In genomic region chr17:48576479-48577309, GRCh38 we compare ENCODE assay signal across 9 cellular contexts. TPM values are rescaled to one million over a fixed set of nuclear protein-coding genes. Genes with fewer than 3 reads are reported as not detected.
A peak's percentile ranks its signal among the peaks of the same experiment; 100 is the strongest.
DNase-seq lines count a peak whose midpoint lies in the region; ATAC-seq, FAIRE-seq and TF ChIP-seq lines count a peak whose summit lies in the region.
"Had no signal": no experiment of that assay in that cellular context is flagged by ENCODE, and none has a peak within 500 bp of the region (broad histone marks: within the 10 kb centered on the region; RNA-seq: fewer than 3 reads in every experiment).

No MANE protein-coding gene starts in this region.

- peaks cover 98% of the 10 kb centered on the region for H3K79me2 ChIP-seq in K562 (ENCODE audit: control insufficient read depth, insufficient read depth, low read length)

- CTCF ChIA-PET in K562 (lab: Yijun Ruan, JAX; ENCODE audit: low intra/inter-chr PET ratio) = no interaction called here

- H3K36me3 ChIP-seq in K562 (ENCODE audit: control insufficient read depth, insufficient read depth, low read length) (peaks cover 46% of the 10 kb centered on the region), mucosa of rectum (ENCODE audit: control insufficient read depth in 2 of 2, insufficient read depth in 2 of 2, low read length in 2 of 2) (peaks cover 6 to 7% of the 10 kb centered on the region in 2 donors)

- H3K9me3 ChIP-seq in K562 (replicated peaks; ENCODE audit: control insufficient read depth, insufficient read depth, low read depth, low read length) (no peaks in the 10 kb centered on the region), mucosa of rectum (ENCODE audit: control insufficient read depth in 2 of 2, low read length in 2 of 2) (no peaks in the 10 kb centered on the region)

- no peak; the same call in none of the 2 replicates for TF ChIP-seq POLR2A in K562 (conservative IDR thresholded peaks at IDR 0.05)

- H3K4me1 ChIP-seq in K562 (replicated peaks in 1 of 2; ENCODE audit: control insufficient read depth in 2 of 2, insufficient read depth in 2 of 2, low read length in 2 of 2) (peaks cover 36 to 57% of the 10 kb centered on the region in 2 experiments), mucosa of rectum (ENCODE audit: control insufficient read depth in 2 of 2, insufficient read depth in 2 of 2, low read length in 2 of 2) (peaks cover 34 to 45% of the 10 kb centered on the region in 2 donors)

- peak; percentile 21 for ATAC-seq in K562

- in situ Hi-C loops in K562 (cut with MboI) = no loop called here

- BruUV-seq in K562 (replicated peaks; lab: Mats Ljungman, UMichigan) = no TSS peak

- POLR2A ChIA-PET in K562 (lab: Yijun Ruan, JAX) = interaction anchor here (0.9 to 1.2 kb wide), 4 partner anchors 13 to 163 kb away, joined by 3 read pairs; no protein-coding TSS in a partner anchor

- no peak for TF ChIP-seq EP300 in K562 (IDR thresholded peaks at IDR 0.05; ENCODE audit: low read length)

- peak overlapping the region; percentile 27; the same call in 1 of the 2 replicates for H2AFZ ChIP-seq in K562 (ENCODE audit: low read depth, low read length)

- H3K27me3 ChIP-seq in K562 (ENCODE audit: control insufficient read depth in 2 of 2, insufficient read depth in 2 of 2, low read length in 2 of 2) (no peaks in the 10 kb centered on the region), mucosa of rectum (ENCODE audit: control insufficient read depth in 2 of 2, insufficient read depth in 2 of 2, low read length in 2 of 2) (peaks cover 2 to 4% of the 10 kb centered on the region in 2 donors)

- no peak; a peak in 1 of 4 replicates for TF ChIP-seq RAD21 in K562 (CRISPR knock-in tag; conservative IDR thresholded peaks at IDR 0.05 in 1 of 2, IDR thresholded peaks at IDR 0.05 in 1 of 2)

- no peak for TF ChIP-seq CTCF in K562 (IDR thresholded peaks at IDR 0.05 in 2 of 3, conservative IDR thresholded peaks at IDR 0.05 in 1 of 3; ENCODE audit: insufficient read depth in 2 of 3, low read depth in 1 of 3, low read length in 3 of 3)

- H4K20me1 ChIP-seq in K562 (replicated peaks; ENCODE audit: control insufficient read depth, insufficient read depth, low read length) = no peaks in the 10 kb centered on the region

- peak overlapping the region; percentile 93 for H3K4me2 ChIP-seq in K562 (ENCODE audit: insufficient read depth, low read length)

- H3K27ac ChIP-seq in K562 (ENCODE audit: extremely low read depth, low read depth, low read length) = peak overlapping the region; percentile 95
- peak overlapping the region; percentile 85 to 86 for H3K27ac ChIP-seq in mucosa of rectum (ENCODE audit: low read depth in 2 of 2, low read length in 2 of 2)

- FAIRE-seq in A204.1 (lab: Jason Lieb, UNC) = peak; percentile 72
- peak; percentile 57 for FAIRE-seq in K562 (lab: Jason Lieb, UNC)

- intact Hi-C loops in K562 (cut with micrococcal nuclease) = no loop called here

- DNase-seq in HK-2 (ENCODE audit: unreplicated experiment) (peak; percentile 68), K562 (ENCODE audit: extremely low read depth in 1 of 4, low spot score in 3 of 4) (peak; percentile 63 to 82 (median 74)), NOMO-1 treated with dmso at 0.1 percent for 144 hours (lab: John Stamatoyannopoulos, UW; ENCODE audit: unreplicated experiment) (no peak), nucleus accumbens (lab: John Stamatoyannopoulos, UW) (no peak), cortex of kidney (lab: John Stamatoyannopoulos, UW) (no peak), activated gamma-delta T cell (lab: John Stamatoyannopoulos, UW) (no peak)
- DNase-seq: NCI-H1092 treated with DMSO at 0.1 percent for 48 hours had no signal

- no peaks in the 10 kb centered on the region for H3K9me1 ChIP-seq in K562 (ENCODE audit: control insufficient read depth, insufficient read depth, low read length)

- peak overlapping the region; percentile 71 for H3K4me3 ChIP-seq in K562
- peak overlapping the region; percentile 53 to 60 for H3K4me3 ChIP-seq in mucosa of rectum (ENCODE audit: low read length in 2 of 2)

- H3K9ac ChIP-seq in K562 (ENCODE audit: insufficient read depth in 1 of 2, low read depth in 2 of 2, low read length in 2 of 2) (peak overlapping the region; percentile 95 to 97), mucosa of rectum (ENCODE audit: low read depth in 1 of 2, low read length in 2 of 2) (peak overlapping the region in 1 of 2 donors; percentile 50)

- 2% methylated on average over 28 of the region's 43 CpGs for WGBS in K562 (ENCODE audit: insufficient coverage, low coverage, missing lambda C conversion rate)

RNA-seq across cellular contexts. Expression of gene HOXB4, which starts 1.5 kb away (rescaled TPM):
- 46.4 and 55.0 TPM in 2 replicates for total RNA-seq in K562 (2011; cell fraction: chromatin; rRNA removed; ENCODE audit: low replicate concordance)
- 33.6 and 35.9 TPM in 2 replicates for total RNA-seq in K562 (2011; cell fraction: nucleolus; rRNA removed)
- 34.9 and 40.6 TPM in 2 replicates for total RNA-seq in K562 (2011; cell fraction: nucleoplasm; rRNA removed)
- total RNA-seq in K562 (2014; rRNA removed) (23.9 and 26.4 TPM in 2 replicates), K562 (2014; rRNA removed; fragmentation: Illumina TruSeq; extraction: Trizol) (10.6 and 10.8 TPM in 2 replicates), K562 (2015; rRNA removed; fragmentation: Illumina TruSeq; extraction: Trizol) (14.6 and 14.9 TPM in 2 replicates), K562 (2021) (33.2 and 34.9 TPM in 2 replicates)
- polyA plus RNA-seq in K562 (2011; rRNA removed) (9.2 and 13.0 TPM in 2 replicates), K562 (2014; fragmentation: Illumina TruSeq; extraction: Trizol) (27.5 and 30.2 TPM in 2 replicates), K562 (2014; fragmentation: Nextera tagmentation; extraction: Ambion mirVana) (1 to 10 TPM; 1.6 to 2.6 TPM), K562 (2014; rRNA removed) (22.5 and 27.2 TPM in 2 replicates)
- 10.4 and 12.6 TPM in 2 replicates for polyA plus RNA-seq in K562 (2011; cell fraction: cytosol; rRNA removed)
- 44.4 and 69.1 TPM in 2 replicates for polyA plus RNA-seq in K562 (2011; cell fraction: nucleus; rRNA removed)
- 16.3 and 24.5 TPM in 2 replicates for polyA plus RNA-seq in K562 (2012)
- polyA minus RNA-seq in K562 (2011; rRNA and poly(A)+ RNA removed) = 4.4 and 4.6 TPM in 2 replicates
- 5.2 and 7.6 TPM in 2 replicates for polyA minus RNA-seq in K562 (2011; cell fraction: cytosol; rRNA and poly(A)+ RNA removed)
- 14.8 and 17.5 TPM in 2 replicates for polyA minus RNA-seq in K562 (2011; cell fraction: nucleus; rRNA and poly(A)+ RNA removed)

RNA-seq across cellular contexts. Expression of gene HOXB3, which starts 13.3 kb away (rescaled TPM):
- 75.2 and 108 TPM in 2 replicates for total RNA-seq in K562 (2011; cell fraction: chromatin; rRNA removed; ENCODE audit: low replicate concordance)
- total RNA-seq in K562 (2011; cell fraction: nucleolus; rRNA removed) = 47.0 and 47.2 TPM in 2 replicates
- 90.9 and 153 TPM in 2 replicates for total RNA-seq in K562 (2011; cell fraction: nucleoplasm; rRNA removed)
- total RNA-seq in K562 (2014; rRNA removed) (11.8 and 17.2 TPM in 2 replicates), K562 (2014; rRNA removed; fragmentation: Illumina TruSeq; extraction: Trizol) (20.2 and 21.2 TPM in 2 replicates), K562 (2015; rRNA removed; fragmentation: Illumina TruSeq; extraction: Trizol) (24.7 and 28.1 TPM in 2 replicates), K562 (2021) (22.7 and 28.3 TPM in 2 replicates)
- polyA plus RNA-seq in K562 (2011; rRNA removed) (15.7 and 21.5 TPM in 2 replicates), K562 (2014; fragmentation: Illumina TruSeq; extraction: Trizol) (23.5 and 27.0 TPM in 2 replicates), K562 (2014; fragmentation: Nextera tagmentation; extraction: Ambion mirVana) (1 to 10 TPM; 2.4 to 2.5 TPM), K562 (2014; rRNA removed) (33.0 and 41.3 TPM in 2 replicates)
- 11.5 and 17.9 TPM in 2 replicates for polyA plus RNA-seq in K562 (2011; cell fraction: cytosol; rRNA removed)
- polyA plus RNA-seq in K562 (2011; cell fraction: nucleus; rRNA removed) = 93.6 and 118 TPM in 2 replicates
- polyA plus RNA-seq in K562 (2012) = 19.2 and 37.9 TPM in 2 replicates
- polyA minus RNA-seq in K562 (2011; rRNA and poly(A)+ RNA removed) = 5.3 and 9.5 TPM in 2 replicates
- 3.6 and 5.7 TPM in 2 replicates for polyA minus RNA-seq in K562 (2011; cell fraction: cytosol; rRNA and poly(A)+ RNA removed)
- 29.2 and 37.0 TPM in 2 replicates for polyA minus RNA-seq in K562 (2011; cell fraction: nucleus; rRNA and poly(A)+ RNA removed)

RNA-seq across cellular contexts. Expression of gene HOXB5, which starts 16.9 kb away (rescaled TPM):
- 4.9 and 5.1 TPM in 2 replicates for total RNA-seq in K562 (2011; cell fraction: chromatin; rRNA removed; ENCODE audit: low replicate concordance)
- total RNA-seq in K562 (2011; cell fraction: nucleolus; rRNA removed) = 1.8 and 2.0 TPM in 2 replicates
- 2.4 and 3.7 TPM in 2 replicates for total RNA-seq in K562 (2011; cell fraction: nucleoplasm; rRNA removed)
- total RNA-seq in K562 (2014; rRNA removed) (0.27 and 0.57 TPM in 2 replicates), K562 (2014; rRNA removed; fragmentation: Illumina TruSeq; extraction: Trizol) (0.38 and 0.65 TPM in 2 replicates), K562 (2015; rRNA removed; fragmentation: Illumina TruSeq; extraction: Trizol) (0.75 and 0.80 TPM in 2 replicates), K562 (2021) (2.4 and 2.6 TPM in 2 replicates)
- polyA plus RNA-seq in K562 (2011; rRNA removed) (0.36 and 0.87 TPM in 2 replicates), K562 (2014; fragmentation: Illumina TruSeq; extraction: Trizol) (1.4 and 1.5 TPM in 2 replicates), K562 (2014; fragmentation: Nextera tagmentation; extraction: Ambion mirVana) (under 1 TPM; 0.24 to 0.25 TPM), K562 (2014; rRNA removed) (2.7 and 3.2 TPM in 2 replicates)
- polyA plus RNA-seq in K562 (2011; cell fraction: cytosol; rRNA removed) = 0.36 and 0.52 TPM in 2 replicates
- polyA plus RNA-seq in K562 (2011; cell fraction: nucleus; rRNA removed) = 3.7 TPM in 2 replicates
- polyA plus RNA-seq in K562 (2012) = 2.9 and 6.4 TPM in 2 replicates
- polyA minus RNA-seq in K562 (2011; rRNA and poly(A)+ RNA removed) = 0.11 and 0.15 TPM in 2 replicates
- 0.38 and 0.82 TPM in 2 replicates for polyA minus RNA-seq in K562 (2011; cell fraction: cytosol; rRNA and poly(A)+ RNA removed)
- polyA minus RNA-seq in K562 (2011; cell fraction: nucleus; rRNA and poly(A)+ RNA removed) = 0.54 and 1.1 TPM in 2 replicates

RNA-seq across cellular contexts. Expression of gene HOXB6, which starts 28.1 kb away (rescaled TPM):
- total RNA-seq in K562 (2011; cell fraction: chromatin; rRNA removed; ENCODE audit: low replicate concordance) = 18.7 and 26.2 TPM in 2 replicates
- 10.4 and 11.2 TPM in 2 replicates for total RNA-seq in K562 (2011; cell fraction: nucleolus; rRNA removed)
- total RNA-seq in K562 (2011; cell fraction: nucleoplasm; rRNA removed) = 12.0 and 17.8 TPM in 2 replicates
- total RNA-seq in K562 (2014; rRNA removed) = 6.5 and 9.1 TPM in 2 replicates
- 3.9 and 4.9 TPM in 2 replicates for total RNA-seq in K562 (2014; rRNA removed; fragmentation: Illumina TruSeq; extraction: Trizol)
- 7.3 and 7.5 TPM in 2 replicates for total RNA-seq in K562 (2015; rRNA removed; fragmentation: Illumina TruSeq; extraction: Trizol)
- total RNA-seq in K562 (2021) = 10.6 and 14.2 TPM in 2 replicates
- polyA plus RNA-seq in K562 (2011; rRNA removed) = 2.3 and 3.0 TPM in 2 replicates
- polyA plus RNA-seq in K562 (2011; cell fraction: cytosol; rRNA removed) = 3.7 and 4.0 TPM in 2 replicates
- polyA plus RNA-seq in K562 (2011; cell fraction: nucleus; rRNA removed) = 16.7 and 17.3 TPM in 2 replicates
- 9.7 and 11.7 TPM in 2 replicates for polyA plus RNA-seq in K562 (2012)
- polyA plus RNA-seq in K562 (2014; fragmentation: Illumina TruSeq; extraction: Trizol) = 4.0 and 7.7 TPM in 2 replicates
- polyA plus RNA-seq in K562 (2014; fragmentation: Nextera tagmentation; extraction: Ambion mirVana) = 1 to 10 TPM; 1.2 to 1.9 TPM
- polyA plus RNA-seq in K562 (2014; rRNA removed) = 13.7 and 14.8 TPM in 2 replicates
- polyA minus RNA-seq in K562 (2011; rRNA and poly(A)+ RNA removed) = 0.42 and 0.63 TPM in 2 replicates
- polyA minus RNA-seq in K562 (2011; cell fraction: cytosol; rRNA and poly(A)+ RNA removed) = 1.3 TPM in 1 of 2 replicates, not detected in the other
- 3.5 and 8.1 TPM in 2 replicates for polyA minus RNA-seq in K562 (2011; cell fraction: nucleus; rRNA and poly(A)+ RNA removed)

RNA-seq across cellular contexts. Expression of gene HOXB2, which starts 31.8 kb away (rescaled TPM):
- total RNA-seq in K562 (2011; cell fraction: chromatin; rRNA removed; ENCODE audit: low replicate concordance) = 18.7 and 27.7 TPM in 2 replicates
- 34.9 and 41.4 TPM in 2 replicates for total RNA-seq in K562 (2011; cell fraction: nucleolus; rRNA removed)
- total RNA-seq in K562 (2011; cell fraction: nucleoplasm; rRNA removed) = 30.6 and 32.7 TPM in 2 replicates
- total RNA-seq in K562 (2014; rRNA removed) (35.0 and 42.1 TPM in 2 replicates), K562 (2014; rRNA removed; fragmentation: Illumina TruSeq; extraction: Trizol) (13.0 and 16.9 TPM in 2 replicates), K562 (2015; rRNA removed; fragmentation: Illumina TruSeq; extraction: Trizol) (21.2 and 22.2 TPM in 2 replicates), K562 (2021) (74.2 and 75.5 TPM in 2 replicates)
- polyA plus RNA-seq in K562 (2011; rRNA removed) (15.9 and 16.4 TPM in 2 replicates), K562 (2014; fragmentation: Illumina TruSeq; extraction: Trizol) (32.5 and 32.6 TPM in 2 replicates), K562 (2014; fragmentation: Nextera tagmentation; extraction: Ambion mirVana) (1 to 10 TPM; 2.1 to 3.1 TPM), K562 (2014; rRNA removed) (66.4 and 97.7 TPM in 2 replicates)
- polyA plus RNA-seq in K562 (2011; cell fraction: cytosol; rRNA removed) = 24.2 and 53.7 TPM in 2 replicates
- polyA plus RNA-seq in K562 (2011; cell fraction: nucleus; rRNA removed) = 43.7 and 75.1 TPM in 2 replicates
- 50.1 and 61.9 TPM in 2 replicates for polyA plus RNA-seq in K562 (2012)
- 5.8 and 6.4 TPM in 2 replicates for polyA minus RNA-seq in K562 (2011; rRNA and poly(A)+ RNA removed)
- 7.7 and 8.4 TPM in 2 replicates for polyA minus RNA-seq in K562 (2011; cell fraction: cytosol; rRNA and poly(A)+ RNA removed)
- 21.1 and 32.0 TPM in 2 replicates for polyA minus RNA-seq in K562 (2011; cell fraction: nucleus; rRNA and poly(A)+ RNA removed)

Comparison
In these comparisons a context has a peak if more than half of its experiments do, and no peak if none do; other contexts are left out.
1. DNase-seq: peak in HK-2 (single experiment) and K562 (4 of 4); none in NOMO-1 treated with dmso at 0.1 percent for 144 hours (single experiment), nucleus accumbens (0 of 56), cortex of kidney (single experiment) and activated gamma-delta T cell (single experiment).